Comparison of ENCODE assay signal across 14 cellular contexts in the genomic region with DNA sequence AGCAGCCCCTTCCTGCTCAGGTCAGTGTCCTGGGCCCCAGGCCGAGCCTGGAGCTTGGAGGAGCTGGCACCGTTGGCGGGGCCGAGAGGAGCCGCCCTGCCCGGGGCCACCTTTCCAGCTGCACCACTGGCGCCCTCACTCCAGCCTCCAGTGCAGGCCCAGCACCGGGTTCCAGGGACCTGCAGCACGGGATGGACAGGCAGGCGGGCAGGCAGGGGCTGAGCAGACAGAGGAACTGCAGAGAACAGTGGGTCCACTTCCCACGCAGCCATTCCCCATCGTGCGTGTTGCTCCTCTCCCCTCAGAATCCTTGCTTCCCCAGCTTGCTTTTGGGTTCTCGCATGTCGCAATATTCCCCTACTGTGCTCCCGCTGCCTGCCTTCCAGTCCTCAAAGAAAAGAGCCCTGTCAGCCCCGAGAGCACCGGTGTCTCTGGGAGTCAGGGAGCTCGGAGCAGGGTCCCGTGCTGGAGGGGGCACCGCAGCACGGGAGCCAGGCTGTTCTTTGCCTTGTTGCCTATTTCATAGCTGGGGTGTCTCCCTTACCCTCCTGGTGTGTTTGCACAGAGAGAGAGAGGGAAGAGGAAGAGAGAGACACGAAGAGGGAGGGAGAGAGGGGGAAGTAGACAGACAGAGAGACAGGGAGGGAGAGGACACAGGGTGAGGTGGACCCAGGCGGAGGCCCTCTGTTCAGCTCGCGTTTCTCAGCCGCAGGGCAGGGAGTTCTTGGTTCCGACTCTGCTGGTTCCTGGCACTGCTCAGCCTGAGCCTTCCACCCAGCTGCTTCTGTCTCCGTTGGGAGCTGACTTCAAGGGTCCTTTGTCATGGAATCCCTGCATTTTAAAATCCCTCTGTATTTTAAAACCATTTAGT.
DNase-seq lines count a peak whose midpoint lies in the region; ATAC-seq and TF ChIP-seq lines count a peak whose summit lies in the region.
"Had no signal": no experiment of that assay in that cellular context is flagged by ENCODE, and none has a peak within 500 bp of the region (broad histone marks: within the 10 kb centered on the region; RNA-seq: fewer than 3 reads in every experiment).

No MANE protein-coding gene starts in this region.

- H3K4me3 Mint-ChIP-seq in dendritic cell treated with granulocyte-macrophage colony-stimulating factor and Interleukin-4, amounts not matched to agents 40 ng/mL and 50 ng/mL, for 4 days, result peak overlapping the region; percentile 70

- H3K27ac Mint-ChIP-seq in dendritic cell treated with granulocyte-macrophage colony-stimulating factor and Interleukin-4, amounts not matched to agents 40 ng/mL and 50 ng/mL, for 4 days, result peak overlapping the region; percentile 82
- H3K27ac Mint-ChIP-seq: progenitor cell of endocrine pancreas had no signal

- no peak overlapping the region for H3K4me3 ChIP-seq in upper lobe of left lung
- H3K4me3 ChIP-seq: SK-N-MC, thoracic aorta had no signal

- ATAC-seq in upper lobe of left lung (ENCODE audit: low FRiP score in 2 of 2) (peak; percentile 62 to 67), GM21717 (IDR thresholded peaks at IDR 0.05; ENCODE audit: unreplicated experiment) (no peak)

- intact Hi-C loops in dendritic cell treated with granulocyte-macrophage colony-stimulating factor and Interleukin-4, amounts not matched to agents 40 ng/mL and 50 ng/mL, for 4 days (cut with micrococcal nuclease), result no loop called here

- 64 to 75% methylated on average over 22 to 29 of the region's 29 CpGs for WGBS in upper lobe of left lung, 2 donors

- no peak for TF ChIP-seq EP300 in upper lobe of left lung (IDR thresholded peaks at IDR 0.05)

- no peak for TF ChIP-seq CTCF in upper lobe of left lung (IDR thresholded peaks at IDR 0.05)

- H3K9me3 Mint-ChIP-seq in dendritic cell treated with granulocyte-macrophage colony-stimulating factor and Interleukin-4, amounts not matched to agents 40 ng/mL and 50 ng/mL, for 4 days, result no peaks in the 10 kb centered on the region

- H3K27me3 ChIP-seq in upper lobe of left lung, result no peaks in the 10 kb centered on the region

- peak in 1 of 4 donors; percentile 55 for TF ChIP-seq POLR2A in upper lobe of left lung (IDR thresholded peaks at IDR 0.05)

- peak; percentile 40 for DNase-seq in activated CD8-positive, alpha-beta memory T cell treated with anti-CD3 and anti-CD28 coated beads, Interleukin-2, amount 50 U/mL, for 48 hours
- DNase-seq in activated CD8-positive, alpha-beta memory T cell treated with anti-CD3 and anti-CD28 coated beads, Interleukin-2, amount 50 U/mL, for 4 hours, result no peak
- DNase-seq in medulla oblongata (ENCODE audit: extremely low spot score), result peak; percentile 75
- no peak for DNase-seq in upper lobe of left lung
- DNase-seq in NCI-H1105 (lab: John Stamatoyannopoulos, UW), result no peak
- DNase-seq in NCI-H524 (lab: John Stamatoyannopoulos, UW), result no peak
- DNase-seq: activated CD4-positive, alpha-beta T cell treated with anti-CD3 and anti-CD28 coated beads for 48 hours; activated naive CD4-positive, alpha-beta T cell; cerebellar nuclear complex had no signal

- H3K4me1 Mint-ChIP-seq in dendritic cell treated with granulocyte-macrophage colony-stimulating factor and Interleukin-4, amounts not matched to agents 40 ng/mL and 50 ng/mL, for 4 days (ENCODE audit: low read depth), result peaks cover 78% of the 10 kb centered on the region

- H3K36me3 Mint-ChIP-seq in dendritic cell treated with granulocyte-macrophage colony-stimulating factor and Interleukin-4, amounts not matched to agents 40 ng/mL and 50 ng/mL, for 4 days (ENCODE audit: low read depth), result peaks cover 57% of the 10 kb centered on the region

- H3K27ac ChIP-seq in upper lobe of left lung, result peak overlapping the region in 3 of 4 donors; percentile 24 to 68 (median 35)
- H3K27ac ChIP-seq: SK-N-MC had no signal

- peaks cover 0 to 21% (median 10%) of the 10 kb centered on the region in 4 donors for H3K4me1 ChIP-seq in upper lobe of left lung

- no peaks in the 10 kb centered on the region for H3K9me3 ChIP-seq in upper lobe of left lung
- H3K9me3 ChIP-seq: thoracic aorta had no signal

- peaks cover 0 to 22% (median 8%) of the 10 kb centered on the region in 4 donors for H3K36me3 ChIP-seq in upper lobe of left lung
- H3K36me3 ChIP-seq: thoracic aorta had no signal

- no peaks in the 10 kb centered on the region for H3K27me3 Mint-ChIP-seq in dendritic cell treated with granulocyte-macrophage colony-stimulating factor and Interleukin-4, amounts not matched to agents 40 ng/mL and 50 ng/mL, for 4 days
- H3K27me3 Mint-ChIP-seq: progenitor cell of endocrine pancreas had no signal

Comparison
In these comparisons a context has a peak if more than half of its experiments do, and no peak if none do; other contexts are left out.
1. DNase-seq: peak in activated CD8-positive, alpha-beta memory T cell treated with anti-CD3 and anti-CD28 coated beads, Interleukin-2, amount 50 U/mL, for 48 hours (single experiment) and medulla oblongata (single experiment); none in activated CD8-positive, alpha-beta memory T cell treated with anti-CD3 and anti-CD28 coated beads, Interleukin-2, amount 50 U/mL, for 4 hours (single experiment), upper lobe of left lung (0 of 2), NCI-H1105 (single experiment) and NCI-H524 (0 of 2).